9 cellular contexts compared by ENCODE assay signal in the genomic region with DNA sequence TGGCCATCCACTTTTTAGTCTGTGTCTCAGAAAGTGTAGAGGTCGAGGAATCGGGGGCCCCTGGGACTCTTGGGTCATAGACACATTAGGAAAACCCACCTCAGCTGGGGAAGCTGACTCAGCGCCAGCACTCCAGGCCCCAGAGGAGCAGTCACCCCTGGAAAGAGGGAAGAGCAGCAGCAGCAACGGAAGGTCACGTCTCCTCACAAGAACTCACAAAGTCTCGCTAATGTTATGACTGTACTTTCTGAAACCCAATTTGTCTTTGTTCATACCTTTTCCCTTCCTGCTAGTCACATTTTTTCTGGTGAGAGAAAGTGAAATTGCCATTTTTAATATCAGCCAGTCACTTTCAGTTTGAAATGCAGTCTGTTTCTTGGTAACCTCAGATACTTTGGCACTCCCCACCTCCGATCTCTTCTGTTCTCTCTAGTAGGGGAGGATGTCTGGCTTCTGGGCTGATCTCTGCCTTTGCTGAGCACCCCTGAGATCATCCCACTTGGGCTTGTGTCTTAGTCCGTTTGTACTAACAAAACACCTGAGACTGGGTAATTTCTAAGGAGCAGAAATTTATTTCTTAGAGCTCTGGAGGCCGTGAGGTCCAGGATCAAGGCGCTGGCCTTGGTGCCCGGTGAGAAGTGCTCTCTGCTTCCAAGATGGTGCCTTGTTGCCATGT. TPM values are rescaled to one million over a fixed set of nuclear protein-coding genes. Genes with fewer than 3 reads are reported as not detected.
DNase-seq lines count a peak whose midpoint lies in the region; ATAC-seq and TF ChIP-seq lines count a peak whose summit lies in the region.
"Had no signal": no experiment of that assay in that cellular context is flagged by ENCODE, and none has a peak within 500 bp of the region (broad histone marks: within the 10 kb centered on the region; RNA-seq: fewer than 3 reads in every experiment).

No MANE protein-coding gene starts in this region.

- TF ChIP-seq CTCF in neutrophil (IDR thresholded peaks at IDR 0.05) (no peak), Calu3 (IDR thresholded peaks at IDR 0.05; ENCODE audit: unreplicated experiment) (no peak), thyroid gland (IDR thresholded peaks at IDR 0.05) (no peak)

- H3K9me3 Mint-ChIP-seq in Calu3 (ENCODE audit: low read depth, unreplicated experiment) = peaks cover 16% of the 10 kb centered on the region

- ATAC-seq in GM18868 (IDR thresholded peaks at IDR 0.05; ENCODE audit: unreplicated experiment) (peak; percentile 83), HG02763 (IDR thresholded peaks at IDR 0.05; ENCODE audit: unreplicated experiment) (peak; percentile 72), SK-N-SH treated with all-trans-retinoic acid at 6 μM for 48 hours (peak; percentile 47)

- no peak overlapping the region for H3K27ac Mint-ChIP-seq in Calu3 (ENCODE audit: unreplicated experiment)

- H3K4me3 Mint-ChIP-seq in Calu3 (ENCODE audit: low read depth, unreplicated experiment) = no peak overlapping the region

- intact Hi-C loops in Calu3 (cut with micrococcal nuclease; ENCODE audit: unreplicated experiment) = no loop called here
- intact Hi-C loops in thyroid gland (cut with DNase I) = no loop called here

- H3K4me1 ChIP-seq in neutrophil (ENCODE audit: control insufficient read depth in 1 of 2, insufficient read depth in 1 of 2, low read depth in 1 of 2, low read length in 1 of 2) (peaks cover 63 to 67% of the 10 kb centered on the region in 2 experiments), thyroid gland (no peaks in the 10 kb centered on the region)

- H3K4me3 ChIP-seq in neutrophil (ENCODE audit: low read depth in 1 of 2, low read length in 1 of 2) (peak overlapping the region in 1 of 2 experiments; percentile 12), thyroid gland (replicated peaks in 1 of 3) (no peak overlapping the region)

- no peaks in the 10 kb centered on the region for H3K27me3 Mint-ChIP-seq in Calu3 (ENCODE audit: unreplicated experiment)

- no peaks in the 10 kb centered on the region for H3K9me3 ChIP-seq in neutrophil
- no peaks in the 10 kb centered on the region for H3K9me3 ChIP-seq in thyroid gland

- peaks cover under 1% of the 10 kb centered on the region for H3K4me1 Mint-ChIP-seq in Calu3 (ENCODE audit: low read depth, unreplicated experiment)

- CTCF ChIA-PET in Calu3 (lab: Charles Lee) = no interaction called here

- no peaks in the 10 kb centered on the region for H3K36me3 Mint-ChIP-seq in Calu3 (ENCODE audit: insufficient read depth, unreplicated experiment)

- H3K27ac ChIP-seq in neutrophil (peak overlapping the region; percentile 72), thyroid gland (no peak overlapping the region)

- no peaks in the 10 kb centered on the region for H3K36me3 ChIP-seq in neutrophil
- H3K36me3 ChIP-seq in thyroid gland = no peaks in the 10 kb centered on the region

- WGBS in thyroid gland, 2 donors = 67 to 83% methylated on average over 11 of the region's 11 CpGs

- DNase-seq in midbrain (lab: John Stamatoyannopoulos, UW) (no peak), Calu3 (no peak), thyroid gland (no peak), NCI-H2227 treated with DMSO at 0.1 percent for 48 hours (lab: John Stamatoyannopoulos, UW) (no peak)

- no TSS peak for BruUV-seq in Calu3 (replicated peaks; lab: Mats Ljungman, UMichigan)

- H3K27me3 ChIP-seq in neutrophil (no peaks in the 10 kb centered on the region), thyroid gland (no peaks in the 10 kb centered on the region)

- no peak for TF ChIP-seq POLR2A in thyroid gland (IDR thresholded peaks at IDR 0.05)

TF ChIP-seq in SK-N-SH treated with all-trans-retinoic acid at 6 μM for 48 hours, 23 proteins besides CTCF, POLR2A, EP300 and RAD21:
- TF ChIP-seq TCF4 (CRISPR knock-in tag; IDR thresholded peaks at IDR 0.05; ENCODE audit: borderline replicate concordance) (no peak), ZC3H10 (CRISPR knock-in tag; IDR thresholded peaks at IDR 0.05) (no peak), ZNF8 (CRISPR knock-in tag; IDR thresholded peaks at IDR 0.05) (no peak), PPARA (CRISPR knock-in tag; IDR thresholded peaks at IDR 0.05; ENCODE audit: borderline replicate concordance) (no peak)
TF ChIP-seq in SK-N-SH treated with all-trans-retinoic acid at 6 μM for 48 hours: peak in this region for 0.

RNA-seq across cellular contexts. Expression of a gene that starts 6.0 kb away (rescaled TPM):
- 0.26 and 0.32 TPM in 2 replicates for total RNA-seq in Calu3 (2022)
- total RNA-seq in thyroid gland = 1 to 10 TPM in 1 of 4 donors, under 1 TPM in 3; 0.54 to 2.3 (median 0.75) TPM

RNA-seq across cellular contexts. Expression of a gene that starts 47.9 kb away (rescaled TPM):
- not detected in 2 replicates for total RNA-seq in Calu3 (2022)
- not detected for total RNA-seq in thyroid gland
- total RNA-seq: liver had no signal
